Comparison of ENCODE assay signal across 27 cellular contexts in genomic region chr1:205071801-205072200, GRCh38. TPM values are rescaled to one million over a fixed set of nuclear protein-coding genes. Genes with fewer than 3 reads are reported as not detected.
"Had no signal": no experiment of that assay in that cellular context is flagged by ENCODE, and none has a peak within 500 bp of the region (broad histone marks: within the 10 kb centered on the region; RNA-seq: fewer than 3 reads in every experiment).

No MANE protein-coding gene starts in this region.

- H3K36me3 Mint-ChIP-seq: activated naive CD8-positive, alpha-beta T cell treated with anti-CD3 and anti-CD28 coated beads, Interleukin-2, amount 10 ng/mL, durations not matched to agents 7 days and 5 days; stimulated activated memory B cell treated with anti-CD40 and anti-IgM and Interleukin-4, amounts not matched to agents 10 μg/mL and 1 μg/mL and 100 μg/mL, for 72 hours had no signal

- FAIRE-seq: bronchial epithelial cell, small intestine had no signal

- H3K9me3 Mint-ChIP-seq: activated CD4-positive, alpha-beta T cell treated with anti-CD3 and anti-CD28 coated beads, Interleukin-2, amount 10 ng/mL, durations not matched to agents 24 days and 14 days; activated naive CD4-positive, alpha-beta T cell treated with anti-CD3 and anti-CD28 coated beads for 36 hours; activated naive CD8-positive, alpha-beta T cell treated with anti-CD3 and anti-CD28 coated beads, Interleukin-2, amount 10 ng/mL, durations not matched to agents 7 days and 5 days; nephron progenitor cell; stimulated activated memory B cell treated with anti-CD40 and anti-IgM and Interleukin-4, amounts not matched to agents 10 μg/mL and 1 μg/mL and 100 μg/mL, for 72 hours had no signal

- ATAC-seq: activated CD4-positive, CD25-positive, alpha-beta regulatory T cell treated with anti-CD3 and anti-CD28 coated beads, Interleukin-2, amount 50 U/mL, for 24 hours; activated CD8-positive, alpha-beta T cell treated with anti-CD3 and anti-CD28 coated beads, Interleukin-2, amount 10 ng/mL, durations not matched to agents 7 days and 5 days; foreskin keratinocyte; left ventricle myocardium superior; mucosa of descending colon; sciatic nerve; SK-N-SH treated with all-trans-retinoic acid at 6 μM for 48 hours; stimulated activated memory B cell treated with anti-CD40 and anti-IgM and Interleukin-4, amounts not matched to agents 10 μg/mL and 1 μg/mL and 100 μg/mL, for 72 hours had no signal

- H3K36me3 ChIP-seq: thoracic aorta, upper lobe of left lung had no signal

- H3K4me2 ChIP-seq: hepatocyte had no signal

- DNase-seq: activated CD4-positive, alpha-beta T cell treated with anti-CD3 and anti-CD28 coated beads, Interleukin-2, amount 10 ng/mL, durations not matched to agents 24 days and 14 days; activated CD8-positive, alpha-beta T cell treated with anti-CD3 and anti-CD28 coated beads, Interleukin-2, amount 10 ng/mL, durations not matched to agents 7 days and 5 days; activated effector memory CD4-positive, alpha-beta T cell treated with Interleukin-2 at 50 U/mL for 16 hours; activated naive CD4-positive, alpha-beta T cell treated with anti-CD3 and anti-CD28 coated beads for 36 hours; activated naive CD8-positive, alpha-beta T cell treated with anti-CD3 and anti-CD28 coated beads, Interleukin-2, amount 10 ng/mL, durations not matched to agents 7 days and 5 days; activated T-cell treated with anti-CD3 and anti-CD28 coated beads, Interleukin-2, amount 50 U/mL, for 48 hours; amniotic stem cell; dermis blood vessel endothelial cell; effector memory CD4-positive, alpha-beta T cell; foreskin keratinocyte; left ventricle myocardium superior; mammary epithelial cell; mucosa of descending colon; nephron progenitor cell; small intestine; stimulated activated CD4-positive, alpha-beta T cell treated with anti-CD3 and anti-CD28 coated beads, Interleukin-15, amount 100 ng/mL, for 24 hours had no signal

- H3K4me1 Mint-ChIP-seq: activated CD4-positive, alpha-beta T cell treated with anti-CD3 and anti-CD28 coated beads, Interleukin-2, amount 10 ng/mL, durations not matched to agents 24 days and 14 days; activated naive CD8-positive, alpha-beta T cell treated with anti-CD3 and anti-CD28 coated beads, Interleukin-2, amount 10 ng/mL, durations not matched to agents 7 days and 5 days; nephron progenitor cell; stimulated activated memory B cell treated with anti-CD40 and anti-IgM and Interleukin-4, amounts not matched to agents 10 μg/mL and 1 μg/mL and 100 μg/mL, for 72 hours had no signal

- H3K27ac Mint-ChIP-seq: activated CD4-positive, alpha-beta T cell treated with anti-CD3 and anti-CD28 coated beads, Interleukin-2, amount 10 ng/mL, durations not matched to agents 24 days and 14 days; activated CD8-positive, alpha-beta T cell treated with anti-CD3 and anti-CD28 coated beads, Interleukin-2, amount 10 ng/mL, durations not matched to agents 7 days and 5 days; activated naive CD4-positive, alpha-beta T cell treated with anti-CD3 and anti-CD28 coated beads for 36 hours; activated naive CD8-positive, alpha-beta T cell treated with anti-CD3 and anti-CD28 coated beads, Interleukin-2, amount 10 ng/mL, durations not matched to agents 7 days and 5 days; stimulated activated memory B cell treated with anti-CD40 and anti-IgM and Interleukin-4, amounts not matched to agents 10 μg/mL and 1 μg/mL and 100 μg/mL, for 72 hours had no signal

- H3K27me3 ChIP-seq: hepatocyte, upper lobe of left lung had no signal

- H3K4me3 ChIP-seq: hepatocyte, mucosa of descending colon, thoracic aorta, upper lobe of left lung had no signal

- H2AFZ ChIP-seq: hepatocyte had no signal

- H3K79me2 ChIP-seq: hepatocyte had no signal

- H3K9me3 ChIP-seq: mucosa of descending colon, thoracic aorta, upper lobe of left lung had no signal

- H3K27me3 Mint-ChIP-seq: activated CD4-positive, alpha-beta T cell treated with anti-CD3 and anti-CD28 coated beads, Interleukin-2, amount 10 ng/mL, durations not matched to agents 24 days and 14 days; activated naive CD8-positive, alpha-beta T cell treated with anti-CD3 and anti-CD28 coated beads, Interleukin-2, amount 10 ng/mL, durations not matched to agents 7 days and 5 days; stimulated activated memory B cell treated with anti-CD40 and anti-IgM and Interleukin-4, amounts not matched to agents 10 μg/mL and 1 μg/mL and 100 μg/mL, for 72 hours had no signal

- H3K27ac ChIP-seq: foreskin keratinocyte, hepatocyte, thoracic aorta, upper lobe of left lung, VCaP had no signal

- H3K4me3 Mint-ChIP-seq: activated CD4-positive, alpha-beta T cell treated with anti-CD3 and anti-CD28 coated beads, Interleukin-2, amount 10 ng/mL, durations not matched to agents 24 days and 14 days; activated CD8-positive, alpha-beta T cell treated with anti-CD3 and anti-CD28 coated beads, Interleukin-2, amount 10 ng/mL, durations not matched to agents 7 days and 5 days; activated naive CD4-positive, alpha-beta T cell treated with anti-CD3 and anti-CD28 coated beads for 36 hours; activated naive CD8-positive, alpha-beta T cell treated with anti-CD3 and anti-CD28 coated beads, Interleukin-2, amount 10 ng/mL, durations not matched to agents 7 days and 5 days; nephron progenitor cell; stimulated activated memory B cell treated with anti-CD40 and anti-IgM and Interleukin-4, amounts not matched to agents 10 μg/mL and 1 μg/mL and 100 μg/mL, for 72 hours had no signal

- H3K4me1 ChIP-seq: foreskin keratinocyte, upper lobe of left lung had no signal

RNA-seq across cellular contexts. Expression of gene TMEM81, which starts 12.5 kb away (rescaled TPM):
- polyA plus RNA-seq: hepatocyte had no signal

RNA-seq across cellular contexts. Expression of gene CNTN2, which starts 28.8 kb away (rescaled TPM):
- total RNA-seq: activated CD4-positive, alpha-beta T cell treated with anti-CD3 and anti-CD28 coated beads, Interleukin-2, amount 10 ng/mL, durations not matched to agents 24 days and 14 days; activated CD8-positive, alpha-beta T cell treated with anti-CD3 and anti-CD28 coated beads, Interleukin-2, amount 10 ng/mL, durations not matched to agents 7 days and 5 days; activated naive CD4-positive, alpha-beta T cell treated with anti-CD3 and anti-CD28 coated beads for 36 hours; activated naive CD8-positive, alpha-beta T cell treated with anti-CD3 and anti-CD28 coated beads, Interleukin-2, amount 10 ng/mL, durations not matched to agents 7 days and 5 days; chondrocyte; dermis blood vessel endothelial cell; foreskin keratinocyte; T-helper 2 cell treated with Interferon-gamma antibody and Interleukin-4, amounts not matched to agents 100 ng/mL and 5 ng/mL, for 36 hours; upper lobe of left lung had no signal
- polyA plus RNA-seq: foreskin keratinocyte, hepatocyte, mammary epithelial cell had no signal
